ENCODE assay signal across 16 cellular contexts in the genomic region with DNA sequence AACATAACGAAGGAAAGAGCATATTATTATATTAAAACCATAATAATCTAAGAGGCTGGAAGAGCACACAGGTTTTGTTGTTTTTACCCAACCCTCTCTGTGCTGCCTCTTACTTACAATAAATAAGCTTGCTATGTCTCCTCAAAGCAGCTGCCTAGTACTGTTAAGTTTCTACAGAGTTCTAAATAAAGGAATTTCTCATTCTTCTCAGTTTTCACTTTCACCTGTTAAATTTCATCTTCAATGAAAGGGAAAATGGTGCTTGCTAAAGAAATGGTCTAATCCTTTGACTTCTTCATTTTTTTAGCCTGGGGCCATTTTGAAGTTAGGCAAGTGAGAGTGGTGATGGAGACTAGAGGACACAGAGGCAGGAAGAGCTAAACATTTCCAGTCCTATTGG.
DNase-seq lines count a peak whose midpoint lies in the region; ATAC-seq and TF ChIP-seq lines count a peak whose summit lies in the region.
"Had no signal": no experiment of that assay in that cellular context is flagged by ENCODE, and none has a peak within 500 bp of the region (broad histone marks: within the 10 kb centered on the region; RNA-seq: fewer than 3 reads in every experiment).

No MANE protein-coding gene starts in this region.

- 92 to 95% (median 93%) methylated on average over 1 of the region's 1 CpG for WGBS in ovary, 3 donors

- H3K36me3 ChIP-seq in HEK293 (ENCODE audit: control insufficient read depth in 2 of 2, insufficient read depth in 1 of 2, low read length in 2 of 2): no peaks in the 10 kb centered on the region
- no peaks in the 10 kb centered on the region for H3K36me3 ChIP-seq in ovary
- H3K36me3 ChIP-seq: BLaER1, HAP-1 had no signal

- H3K4me3 Mint-ChIP-seq in activated CD4-positive, alpha-beta T cell treated with anti-CD3 and anti-CD28 coated beads, Interleukin-2, amount 10 ng/mL, durations not matched to agents 24 days and 14 days: peak overlapping the region; percentile 5
- no peak overlapping the region for H3K4me3 Mint-ChIP-seq in activated CD4-positive, alpha-beta T cell treated with anti-CD3 and anti-CD28 coated beads, Interleukin-2, amount 10 ng/mL, durations not matched to agents 7 days and 5 days
- no peak overlapping the region for H3K4me3 Mint-ChIP-seq in activated naive CD4-positive, alpha-beta T cell treated with anti-CD3 and anti-CD28 coated beads, Interleukin-2, amount 50 U/mL, for 24 hours
- no peak overlapping the region for H3K4me3 Mint-ChIP-seq in activated naive CD8-positive, alpha-beta T cell treated with anti-CD3 and anti-CD28 coated beads, Interleukin-2, amount 50 U/mL, for 24 hours
- H3K4me3 Mint-ChIP-seq: CD8-positive, alpha-beta memory T cell; HFFc6 had no signal

- CTCF ChIA-PET in activated CD4-positive, alpha-beta T cell treated with anti-CD3 and anti-CD28 coated beads, Interleukin-2, amount 10 ng/mL, durations not matched to agents 7 days and 5 days (lab: Charles Lee): no interaction called here
- CTCF ChIA-PET in HEK293 (lab: Yijun Ruan, JAX): interaction anchor here (1.3 kb wide), 1 partner anchor 11 kb away, joined by 5 read pairs; no protein-coding TSS in a partner anchor

- no peaks in the 10 kb centered on the region for H3K27me3 Mint-ChIP-seq in activated CD4-positive, alpha-beta T cell treated with anti-CD3 and anti-CD28 coated beads, Interleukin-2, amount 10 ng/mL, durations not matched to agents 24 days and 14 days
- no peaks in the 10 kb centered on the region for H3K27me3 Mint-ChIP-seq in activated CD4-positive, alpha-beta T cell treated with anti-CD3 and anti-CD28 coated beads, Interleukin-2, amount 10 ng/mL, durations not matched to agents 7 days and 5 days
- no peaks in the 10 kb centered on the region for H3K27me3 Mint-ChIP-seq in activated naive CD4-positive, alpha-beta T cell treated with anti-CD3 and anti-CD28 coated beads, Interleukin-2, amount 50 U/mL, for 24 hours
- H3K27me3 Mint-ChIP-seq in activated naive CD8-positive, alpha-beta T cell treated with anti-CD3 and anti-CD28 coated beads, Interleukin-2, amount 50 U/mL, for 24 hours: no peaks in the 10 kb centered on the region

- H3K9me3 ChIP-seq in HEK293 (ENCODE audit: control insufficient read depth, insufficient read depth, low read depth, low read length) (no peaks in the 10 kb centered on the region), ovary (no peaks in the 10 kb centered on the region)
- H3K9me3 ChIP-seq: BLaER1, Caco-2, HAP-1 had no signal

- DNase-seq in activated CD4-positive, alpha-beta T cell treated with anti-CD3 and anti-CD28 coated beads, Interleukin-2, amount 10 ng/mL, durations not matched to agents 24 days and 14 days: no peak
- DNase-seq in activated CD4-positive, alpha-beta T cell treated with anti-CD3 and anti-CD28 coated beads, Interleukin-2, amount 10 ng/mL, durations not matched to agents 7 days and 5 days: no peak
- DNase-seq in activated naive CD4-positive, alpha-beta T cell treated with anti-CD3 and anti-CD28 coated beads, Interleukin-2, amount 50 U/mL, for 16 hours: no peak
- no peak for DNase-seq in activated naive CD8-positive, alpha-beta T cell treated with anti-CD3 and anti-CD28 coated beads, Interleukin-2, amount 50 U/mL, for 24 hours
- DNase-seq in ovary: no peak
- DNase-seq: 8988T; AML-193; Caco-2; CD8-positive, alpha-beta memory T cell; GF-D8; HFFc6 had no signal

- no peak for ATAC-seq in activated naive CD8-positive, alpha-beta T cell treated with anti-CD3 and anti-CD28 coated beads, Interleukin-2, amount 50 U/mL, for 24 hours
- ATAC-seq in HG02981 (IDR thresholded peaks at IDR 0.05; ENCODE audit: unreplicated experiment): no peak

- peaks cover 30% of the 10 kb centered on the region for H3K4me1 Mint-ChIP-seq in activated CD4-positive, alpha-beta T cell treated with anti-CD3 and anti-CD28 coated beads, Interleukin-2, amount 10 ng/mL, durations not matched to agents 24 days and 14 days
- H3K4me1 Mint-ChIP-seq in activated CD4-positive, alpha-beta T cell treated with anti-CD3 and anti-CD28 coated beads, Interleukin-2, amount 10 ng/mL, durations not matched to agents 7 days and 5 days: peaks cover 14% of the 10 kb centered on the region
- H3K4me1 Mint-ChIP-seq in activated naive CD4-positive, alpha-beta T cell treated with anti-CD3 and anti-CD28 coated beads, Interleukin-2, amount 50 U/mL, for 24 hours: peaks cover 39% of the 10 kb centered on the region
- H3K4me1 Mint-ChIP-seq in activated naive CD8-positive, alpha-beta T cell treated with anti-CD3 and anti-CD28 coated beads, Interleukin-2, amount 50 U/mL, for 24 hours: peaks cover 57% of the 10 kb centered on the region

- no peaks in the 10 kb centered on the region for H3K36me3 Mint-ChIP-seq in activated CD4-positive, alpha-beta T cell treated with anti-CD3 and anti-CD28 coated beads, Interleukin-2, amount 10 ng/mL, durations not matched to agents 24 days and 14 days (ENCODE audit: low read depth)
- H3K36me3 Mint-ChIP-seq in activated CD4-positive, alpha-beta T cell treated with anti-CD3 and anti-CD28 coated beads, Interleukin-2, amount 10 ng/mL, durations not matched to agents 7 days and 5 days (ENCODE audit: low read depth): no peaks in the 10 kb centered on the region
- no peaks in the 10 kb centered on the region for H3K36me3 Mint-ChIP-seq in activated naive CD4-positive, alpha-beta T cell treated with anti-CD3 and anti-CD28 coated beads, Interleukin-2, amount 50 U/mL, for 24 hours
- H3K36me3 Mint-ChIP-seq in activated naive CD8-positive, alpha-beta T cell treated with anti-CD3 and anti-CD28 coated beads, Interleukin-2, amount 50 U/mL, for 24 hours (ENCODE audit: low read depth): no peaks in the 10 kb centered on the region
- H3K36me3 Mint-ChIP-seq: CD8-positive, alpha-beta memory T cell had no signal

- no peak overlapping the region for H3K27ac ChIP-seq in HEK293 (ENCODE audit: extremely low read depth, low read depth, low read length)
- H3K27ac ChIP-seq in ovary: no peak overlapping the region
- H3K27ac ChIP-seq: BLaER1 had no signal

- H3K27ac Mint-ChIP-seq in activated CD4-positive, alpha-beta T cell treated with anti-CD3 and anti-CD28 coated beads, Interleukin-2, amount 10 ng/mL, durations not matched to agents 24 days and 14 days: no peak overlapping the region
- H3K27ac Mint-ChIP-seq in activated CD4-positive, alpha-beta T cell treated with anti-CD3 and anti-CD28 coated beads, Interleukin-2, amount 10 ng/mL, durations not matched to agents 7 days and 5 days: no peak overlapping the region
- H3K27ac Mint-ChIP-seq in activated naive CD4-positive, alpha-beta T cell treated with anti-CD3 and anti-CD28 coated beads, Interleukin-2, amount 50 U/mL, for 24 hours: peak overlapping the region; percentile 53
- H3K27ac Mint-ChIP-seq in activated naive CD8-positive, alpha-beta T cell treated with anti-CD3 and anti-CD28 coated beads, Interleukin-2, amount 50 U/mL, for 24 hours: peak overlapping the region; percentile 60
- H3K27ac Mint-ChIP-seq: CD8-positive, alpha-beta memory T cell; HFFc6 had no signal

- no peaks in the 10 kb centered on the region for H3K27me3 ChIP-seq in ovary
- H3K27me3 ChIP-seq: BLaER1 had no signal

- TF ChIP-seq EP300 in ovary (IDR thresholded peaks at IDR 0.05): no peak

- peaks cover 9% of the 10 kb centered on the region for H3K9me3 Mint-ChIP-seq in activated CD4-positive, alpha-beta T cell treated with anti-CD3 and anti-CD28 coated beads, Interleukin-2, amount 10 ng/mL, durations not matched to agents 24 days and 14 days
- H3K9me3 Mint-ChIP-seq in activated CD4-positive, alpha-beta T cell treated with anti-CD3 and anti-CD28 coated beads, Interleukin-2, amount 10 ng/mL, durations not matched to agents 7 days and 5 days: no peaks in the 10 kb centered on the region
- no peaks in the 10 kb centered on the region for H3K9me3 Mint-ChIP-seq in activated naive CD4-positive, alpha-beta T cell treated with anti-CD3 and anti-CD28 coated beads, Interleukin-2, amount 50 U/mL, for 24 hours
- H3K9me3 Mint-ChIP-seq in activated naive CD8-positive, alpha-beta T cell treated with anti-CD3 and anti-CD28 coated beads, Interleukin-2, amount 50 U/mL, for 24 hours: peaks cover 3% of the 10 kb centered on the region
- H3K9me3 Mint-ChIP-seq: CD8-positive, alpha-beta memory T cell; HFFc6 had no signal

- POLR2A ChIA-PET in activated CD4-positive, alpha-beta T cell treated with anti-CD3 and anti-CD28 coated beads, Interleukin-2, amount 10 ng/mL, durations not matched to agents 7 days and 5 days (lab: Charles Lee): no interaction called here
- POLR2A ChIA-PET in HEK293 (lab: Yijun Ruan, JAX): no interaction called here

- H3K4me3 ChIP-seq in HEK293 (ENCODE audit: low read depth, low read length) (no peak overlapping the region), ovary (no peak overlapping the region)
- H3K4me3 ChIP-seq: BLaER1, HAP-1 had no signal

- H3K4me1 ChIP-seq in HEK293 (ENCODE audit: control insufficient read depth, insufficient read depth, low read length) (no peaks in the 10 kb centered on the region; the same call in 1 of the 2 replicates), ovary (ENCODE audit: insufficient read depth) (no peaks in the 10 kb centered on the region)
- H3K4me1 ChIP-seq: Caco-2, HAP-1 had no signal

- TF ChIP-seq POLR2A in ovary (IDR thresholded peaks at IDR 0.05): no peak

- TF ChIP-seq CTCF in HEK293 (tag by site-specific recombination; IDR thresholded peaks at IDR 0.05) (no peak), ovary (IDR thresholded peaks at IDR 0.05) (no peak)

- intact Hi-C loops in activated CD4-positive, alpha-beta T cell treated with anti-CD3 and anti-CD28 coated beads, Interleukin-2, amount 10 ng/mL, durations not matched to agents 24 days and 14 days (cut with micrococcal nuclease): loop anchor here (2.0 to 10.0 kb wide), 5 partner anchors 121 to 1339 kb away; partner anchors contain the start of genes CAMK4 and FER
- intact Hi-C loops in ovary (cut with DNase I): no loop called here

TF ChIP-seq in HEK293, 187 proteins besides CTCF, POLR2A, EP300 and RAD21 (continues in another document):
- TF ChIP-seq ZNF654 (tag by site-specific recombination; IDR thresholded peaks at IDR 0.05; ENCODE audit: low read depth): no peak

Comparison
In these comparisons a context has a peak if more than half of its experiments do, and no peak if none do; other contexts are left out.
1. H3K27ac Mint-ChIP-seq: peak in activated naive CD4-positive, alpha-beta T cell treated with anti-CD3 and anti-CD28 coated beads, Interleukin-2, amount 50 U/mL, for 24 hours (single experiment) and activated naive CD8-positive, alpha-beta T cell treated with anti-CD3 and anti-CD28 coated beads, Interleukin-2, amount 50 U/mL, for 24 hours (single experiment); none in activated CD4-positive, alpha-beta T cell treated with anti-CD3 and anti-CD28 coated beads, Interleukin-2, amount 10 ng/mL, durations not matched to agents 24 days and 14 days (single experiment) and activated CD4-positive, alpha-beta T cell treated with anti-CD3 and anti-CD28 coated beads, Interleukin-2, amount 10 ng/mL, durations not matched to agents 7 days and 5 days (single experiment).